1 cellular context compared by ENCODE assay signal in genomic region chr7:44521347-44522095, GRCh38.
TF ChIP-seq lines count a peak whose summit lies in the region.

No MANE protein-coding gene starts in this region.

TF ChIP-seq in HepG2, 621 proteins besides CTCF, POLR2A, EP300 and RAD21:
- TF ChIP-seq TFDP1 (CRISPR knock-in tag; IDR thresholded peaks at IDR 0.05; ENCODE audit: borderline replicate concordance) = no peak
- peak; percentile 81 for TF ChIP-seq MNT (IDR thresholded peaks at IDR 0.05)
